In the genomic region with DNA sequence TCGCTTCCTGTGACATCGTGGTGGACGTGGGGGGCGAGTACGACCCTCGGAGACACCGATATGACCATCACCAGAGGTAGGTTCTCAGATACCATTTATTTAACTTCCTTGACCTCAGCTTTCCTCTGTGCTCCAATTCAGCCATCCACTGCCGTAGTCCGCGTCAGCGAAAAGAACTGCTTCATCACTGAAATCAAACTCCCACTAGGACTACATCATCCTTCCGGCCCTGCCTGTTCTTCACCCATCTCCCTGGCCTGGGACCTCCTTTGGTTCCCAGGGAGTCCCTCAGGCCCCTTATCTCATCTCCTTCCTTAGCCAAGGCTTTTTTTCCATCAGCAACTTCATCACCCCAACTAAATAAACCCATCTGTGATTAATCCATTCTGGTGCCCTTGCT, we compare ENCODE assay signal across 8 cellular contexts. TPM values are rescaled to one million over a fixed set of nuclear protein-coding genes. Genes with fewer than 3 reads are reported as not detected.
DNase-seq lines count a peak whose midpoint lies in the region; ATAC-seq and TF ChIP-seq lines count a peak whose summit lies in the region.

No MANE protein-coding gene starts in this region.

- no peaks in the 10 kb centered on the region for H3K9me3 Mint-ChIP-seq in activated naive CD4-positive, alpha-beta T cell treated with anti-CD3 and anti-CD28 coated beads for 36 hours
- H3K9me3 Mint-ChIP-seq in WTC11 = no peaks in the 10 kb centered on the region

- POLR2A ChIA-PET in WTC11 (lab: Charles Lee) = interaction anchor here (0.7 to 2.5 kb wide), 3 partner anchors 21 to 201 kb away, joined by 3 to 8 read pairs (median 4); a partner anchor contains a TSS

- TF ChIP-seq CTCF in WTC11 (IDR thresholded peaks at IDR 0.05) = no peak

- peak overlapping the region; percentile 85 for H3K4me3 Mint-ChIP-seq in activated naive CD4-positive, alpha-beta T cell treated with anti-CD3 and anti-CD28 coated beads for 36 hours
- peak overlapping the region; percentile 87 for H3K4me3 Mint-ChIP-seq in WTC11

- no peak for DNase-seq in activated naive CD4-positive, alpha-beta T cell treated with anti-CD3 and anti-CD28 coated beads for 36 hours
- DNase-seq in activated naive CD4-positive, alpha-beta T cell treated with anti-CD3 and anti-CD28 coated beads, Interleukin-2, amount 50 U/mL, for 16 hours = no peak
- no peak for DNase-seq in WTC11 (ENCODE audit: low spot score)
- DNase-seq in foreskin melanocyte = peak; percentile 7
- DNase-seq in islet precursor cell = no peak
- DNase-seq in cerebellar cortex (ENCODE audit: low spot score) = no peak

- peak overlapping the region; percentile 29 to 90 (median 79) for H3K27ac ChIP-seq in skin epidermis

- ATAC-seq in WTC11 (no peak), HG03280 (IDR thresholded peaks at IDR 0.05; ENCODE audit: unreplicated experiment) (no peak)

- H3K4me1 Mint-ChIP-seq in activated naive CD4-positive, alpha-beta T cell treated with anti-CD3 and anti-CD28 coated beads for 36 hours (ENCODE audit: low read depth) = peaks cover 66% of the 10 kb centered on the region
- H3K4me1 Mint-ChIP-seq in WTC11 = peaks cover 25% of the 10 kb centered on the region

- peak overlapping the region; percentile 71 to 89 (median 76) for H3K4me3 ChIP-seq in skin epidermis

- intact Hi-C loops in activated naive CD4-positive, alpha-beta T cell treated with anti-CD3 and anti-CD28 coated beads for 36 hours (cut with micrococcal nuclease) = no loop called here

- CTCF ChIA-PET in activated naive CD4-positive, alpha-beta T cell treated with anti-CD3 and anti-CD28 coated beads for 36 hours (lab: Charles Lee) = interaction anchor here (2.6 to 6.6 kb wide), 2 partner anchors 22 to 87 kb away, joined by 39 read pairs; a partner anchor contains a TSS
- CTCF ChIA-PET in WTC11 (lab: Charles Lee) = interaction anchor here (0.7 to 3.6 kb wide), 12 partner anchors 22 to 235 kb away, joined by 3 to 66 read pairs (median 6); a partner anchor contains a TSS

- peaks cover 50% of the 10 kb centered on the region for H3K36me3 Mint-ChIP-seq in activated naive CD4-positive, alpha-beta T cell treated with anti-CD3 and anti-CD28 coated beads for 36 hours (ENCODE audit: low read depth)
- peaks cover 34% of the 10 kb centered on the region for H3K36me3 Mint-ChIP-seq in WTC11

- no peaks in the 10 kb centered on the region for H3K27me3 Mint-ChIP-seq in activated naive CD4-positive, alpha-beta T cell treated with anti-CD3 and anti-CD28 coated beads for 36 hours (ENCODE audit: low read depth)
- no peaks in the 10 kb centered on the region for H3K27me3 Mint-ChIP-seq in WTC11 (ENCODE audit: low read depth)

- H3K27ac Mint-ChIP-seq in activated naive CD4-positive, alpha-beta T cell treated with anti-CD3 and anti-CD28 coated beads for 36 hours = peak overlapping the region; percentile 86
- peak overlapping the region; percentile 82 for H3K27ac Mint-ChIP-seq in WTC11

TF ChIP-seq in WTC11, 78 proteins besides CTCF, POLR2A, EP300 and RAD21:
- TF ChIP-seq NR3C1 (CRISPR knock-in tag; conservative IDR thresholded peaks at IDR 0.05; ENCODE audit: low read depth) = 0 out of 2 replicates have a peak, but pooled peaks have one; percentile 3
- no peak for TF ChIP-seq SMAD4 (CRISPR knock-in tag; IDR thresholded peaks at IDR 0.05)

RNA-seq across cellular contexts. Expression of a gene that starts 0.7 kb away (rescaled TPM):
- 10 to 100 TPM; 59.6 to 68.4 TPM for total RNA-seq in activated naive CD4-positive, alpha-beta T cell treated with anti-CD3 and anti-CD28 coated beads for 36 hours
- 84.7 to 93.1 TPM (median 92.8 TPM) in 3 replicates for total RNA-seq in WTC11 (2021)

RNA-seq across cellular contexts. Expression of a gene that starts 4.8 kb away (rescaled TPM):
- total RNA-seq in activated naive CD4-positive, alpha-beta T cell treated with anti-CD3 and anti-CD28 coated beads for 36 hours = 100 to 1,000 TPM; 376 to 383 TPM
- 263 to 286 TPM (median 270 TPM) in 3 replicates for total RNA-seq in WTC11 (2021)

RNA-seq across cellular contexts. Expression of a gene that starts 21.2 kb away (rescaled TPM):
- 10 to 100 TPM; 81.0 to 83.4 TPM for total RNA-seq in activated naive CD4-positive, alpha-beta T cell treated with anti-CD3 and anti-CD28 coated beads for 36 hours
- total RNA-seq in WTC11 (2021) = 95.8 to 104 TPM (median 98.9 TPM) in 3 replicates

RNA-seq across cellular contexts. Expression of a gene that starts 32.1 kb away (rescaled TPM):
- 10 to 100 TPM; 53.3 to 54.2 TPM for total RNA-seq in activated naive CD4-positive, alpha-beta T cell treated with anti-CD3 and anti-CD28 coated beads for 36 hours
- total RNA-seq in WTC11 (2021) = 41.5 to 61.4 TPM (median 48.5 TPM) in 3 replicates

RNA-seq across cellular contexts. Expression of a gene that starts 36.0 kb away (rescaled TPM):
- total RNA-seq in activated naive CD4-positive, alpha-beta T cell treated with anti-CD3 and anti-CD28 coated beads for 36 hours = not detected
- 0.09 TPM in 1 of 3 replicates, not detected in the others for total RNA-seq in WTC11 (2021)
